Comparison of ENCODE assay signal across 17 cellular contexts in genomic region chr15:67009576-67010569, GRCh38.
"Had no signal": no experiment of that assay in that cellular context is flagged by ENCODE, and none has a peak within 500 bp of the region (broad histone marks: within the 10 kb centered on the region; RNA-seq: fewer than 3 reads in every experiment).

No MANE protein-coding gene starts in this region.

- H3K4me1 Mint-ChIP-seq: immature natural killer cell had no signal

- H3K27ac ChIP-seq: foreskin keratinocyte, lower lobe of right lung, tibial artery, vagina had no signal

- H3K4me3 ChIP-seq: lower lobe of right lung, tibial artery, vagina had no signal

- H3K9me3 ChIP-seq: lower lobe of right lung, tibial artery, vagina had no signal

- H3K36me3 Mint-ChIP-seq: activated naive CD8-positive, alpha-beta T cell treated with anti-CD3 and anti-CD28 coated beads, Interleukin-2, amount 10 ng/mL, durations not matched to agents 7 days and 5 days; immature natural killer cell had no signal

- DNase-seq: activated CD4-positive, alpha-beta T cell treated with anti-CD3 and anti-CD28 coated beads, Interleukin-2, amount 50 U/mL, for 4 hours; activated naive CD8-positive, alpha-beta T cell treated with anti-CD3 and anti-CD28 coated beads, Interleukin-2, amount 10 ng/mL, durations not matched to agents 7 days and 5 days; anterior cingulate cortex; cortex of kidney; effector CD8-positive, alpha-beta T cell; foreskin keratinocyte; head of caudate nucleus; immature natural killer cell; lower lobe of right lung; stimulated activated CD4-positive, alpha-beta T cell treated with anti-CD3 and anti-CD28 coated beads, Interleukin-12 subunit alpha, Interleukin-12 subunit beta, amount 100 ng/mL, for 4 hours; stimulated activated CD4-positive, alpha-beta T cell treated with anti-CD3 and anti-CD28 coated beads, Interleukin-2, amount 100 ng/mL, for 24 hours; tibial artery had no signal

- H3K9me3 Mint-ChIP-seq: activated naive CD8-positive, alpha-beta T cell treated with anti-CD3 and anti-CD28 coated beads, Interleukin-2, amount 10 ng/mL, durations not matched to agents 7 days and 5 days; immature natural killer cell; neural crest cell; T-helper 2 cell treated with Interferon-gamma antibody and Interleukin-4, amounts not matched to agents 5 μg/mL and 100 μg/mL, for 36 hours had no signal

- H3K36me3 ChIP-seq: lower lobe of right lung, tibial artery, vagina had no signal

- ATAC-seq: activated CD4-positive, CD25-positive, alpha-beta regulatory T cell treated with anti-CD3 and anti-CD28 coated beads, Interleukin-2, amount 50 U/mL, for 24 hours; foreskin keratinocyte; lower lobe of right lung; sciatic nerve had no signal

- H3K4me1 ChIP-seq: lower lobe of right lung, vagina had no signal

- H3K27ac Mint-ChIP-seq: activated naive CD8-positive, alpha-beta T cell treated with anti-CD3 and anti-CD28 coated beads, Interleukin-2, amount 10 ng/mL, durations not matched to agents 7 days and 5 days; immature natural killer cell; T-helper 2 cell treated with Interferon-gamma antibody and Interleukin-4, amounts not matched to agents 5 μg/mL and 100 μg/mL, for 36 hours had no signal

- H3K4me3 Mint-ChIP-seq: activated naive CD8-positive, alpha-beta T cell treated with anti-CD3 and anti-CD28 coated beads, Interleukin-2, amount 10 ng/mL, durations not matched to agents 7 days and 5 days; immature natural killer cell; neural crest cell; T-helper 2 cell treated with Interferon-gamma antibody and Interleukin-4, amounts not matched to agents 5 μg/mL and 100 μg/mL, for 36 hours had no signal

- H3K27me3 ChIP-seq: foreskin keratinocyte, tibial artery, vagina had no signal
